Comparison of ENCODE assay signal across 2 cellular contexts in the genomic region with DNA sequence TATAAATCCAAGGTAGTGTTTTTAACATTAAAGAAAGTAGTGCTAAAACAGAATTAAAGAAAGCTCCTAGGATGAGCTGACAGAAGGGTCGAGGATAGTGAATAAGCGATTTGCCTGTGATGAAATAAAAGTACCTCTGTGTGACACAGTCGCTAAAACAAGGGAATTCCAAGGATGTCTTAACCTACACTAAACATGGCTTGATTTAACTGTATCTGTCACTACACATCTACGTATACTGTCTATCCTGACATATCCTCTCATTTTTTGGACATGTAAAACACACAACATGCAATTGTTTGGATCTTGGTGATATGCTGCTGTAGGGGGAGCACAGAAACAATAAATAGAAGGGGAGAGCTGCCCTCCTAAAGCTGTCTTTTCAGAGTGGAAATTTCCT.
TF ChIP-seq lines count a peak whose summit lies in the region.

No MANE protein-coding gene starts in this region.

TF ChIP-seq in SK-N-SH, 30 proteins besides CTCF, POLR2A, EP300 and RAD21 (continued from another document):
- TF ChIP-seq RXRA (IDR thresholded peaks at IDR 0.05; ENCODE audit: borderline replicate concordance, low read depth): no peak
- TF ChIP-seq, protein P1, sequence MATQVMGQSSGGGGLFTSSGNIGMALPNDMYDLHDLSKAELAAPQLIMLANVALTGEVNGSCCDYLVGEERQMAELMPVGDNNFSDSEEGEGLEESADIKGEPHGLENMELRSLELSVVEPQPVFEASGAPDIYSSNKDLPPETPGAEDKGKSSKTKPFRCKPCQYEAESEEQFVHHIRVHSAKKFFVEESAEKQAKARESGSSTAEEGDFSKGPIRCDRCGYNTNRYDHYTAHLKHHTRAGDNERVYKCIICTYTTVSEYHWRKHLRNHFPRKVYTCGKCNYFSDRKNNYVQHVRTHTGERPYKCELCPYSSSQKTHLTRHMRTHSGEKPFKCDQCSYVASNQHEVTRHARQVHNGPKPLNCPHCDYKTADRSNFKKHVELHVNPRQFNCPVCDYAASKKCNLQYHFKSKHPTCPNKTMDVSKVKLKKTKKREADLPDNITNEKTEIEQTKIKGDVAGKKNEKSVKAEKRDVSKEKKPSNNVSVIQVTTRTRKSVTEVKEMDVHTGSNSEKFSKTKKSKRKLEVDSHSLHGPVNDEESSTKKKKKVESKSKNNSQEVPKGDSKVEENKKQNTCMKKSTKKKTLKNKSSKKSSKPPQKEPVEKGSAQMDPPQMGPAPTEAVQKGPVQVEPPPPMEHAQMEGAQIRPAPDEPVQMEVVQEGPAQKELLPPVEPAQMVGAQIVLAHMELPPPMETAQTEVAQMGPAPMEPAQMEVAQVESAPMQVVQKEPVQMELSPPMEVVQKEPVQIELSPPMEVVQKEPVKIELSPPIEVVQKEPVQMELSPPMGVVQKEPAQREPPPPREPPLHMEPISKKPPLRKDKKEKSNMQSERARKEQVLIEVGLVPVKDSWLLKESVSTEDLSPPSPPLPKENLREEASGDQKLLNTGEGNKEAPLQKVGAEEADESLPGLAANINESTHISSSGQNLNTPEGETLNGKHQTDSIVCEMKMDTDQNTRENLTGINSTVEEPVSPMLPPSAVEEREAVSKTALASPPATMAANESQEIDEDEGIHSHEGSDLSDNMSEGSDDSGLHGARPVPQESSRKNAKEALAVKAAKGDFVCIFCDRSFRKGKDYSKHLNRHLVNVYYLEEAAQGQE (IDR thresholded peaks at IDR 0.05; ENCODE audit: low read depth, low read length): no peak
- TF ChIP-seq, protein P2, sequence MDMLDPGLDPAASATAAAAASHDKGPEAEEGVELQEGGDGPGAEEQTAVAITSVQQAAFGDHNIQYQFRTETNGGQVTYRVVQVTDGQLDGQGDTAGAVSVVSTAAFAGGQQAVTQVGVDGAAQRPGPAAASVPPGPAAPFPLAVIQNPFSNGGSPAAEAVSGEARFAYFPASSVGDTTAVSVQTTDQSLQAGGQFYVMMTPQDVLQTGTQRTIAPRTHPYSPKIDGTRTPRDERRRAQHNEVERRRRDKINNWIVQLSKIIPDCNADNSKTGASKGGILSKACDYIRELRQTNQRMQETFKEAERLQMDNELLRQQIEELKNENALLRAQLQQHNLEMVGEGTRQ (IDR thresholded peaks at IDR 0.05; ENCODE audit: borderline replicate concordance, low read depth, low read length): no peak
- TF ChIP-seq, protein P3, sequence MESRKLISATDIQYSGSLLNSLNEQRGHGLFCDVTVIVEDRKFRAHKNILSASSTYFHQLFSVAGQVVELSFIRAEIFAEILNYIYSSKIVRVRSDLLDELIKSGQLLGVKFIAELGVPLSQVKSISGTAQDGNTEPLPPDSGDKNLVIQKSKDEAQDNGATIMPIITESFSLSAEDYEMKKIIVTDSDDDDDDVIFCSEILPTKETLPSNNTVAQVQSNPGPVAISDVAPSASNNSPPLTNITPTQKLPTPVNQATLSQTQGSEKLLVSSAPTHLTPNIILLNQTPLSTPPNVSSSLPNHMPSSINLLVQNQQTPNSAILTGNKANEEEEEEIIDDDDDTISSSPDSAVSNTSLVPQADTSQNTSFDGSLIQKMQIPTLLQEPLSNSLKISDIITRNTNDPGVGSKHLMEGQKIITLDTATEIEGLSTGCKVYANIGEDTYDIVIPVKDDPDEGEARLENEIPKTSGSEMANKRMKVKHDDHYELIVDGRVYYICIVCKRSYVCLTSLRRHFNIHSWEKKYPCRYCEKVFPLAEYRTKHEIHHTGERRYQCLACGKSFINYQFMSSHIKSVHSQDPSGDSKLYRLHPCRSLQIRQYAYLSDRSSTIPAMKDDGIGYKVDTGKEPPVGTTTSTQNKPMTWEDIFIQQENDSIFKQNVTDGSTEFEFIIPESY (IDR thresholded peaks at IDR 0.05; ENCODE audit: borderline replicate concordance, low read depth): no peak
- no peak for TF ChIP-seq EZH2phosphoT487 (IDR thresholded peaks at IDR 0.05; ENCODE audit: borderline replicate concordance, low read depth)
- no peak for TF ChIP-seq FOXJ3 (CRISPR knock-in tag; IDR thresholded peaks at IDR 0.05)
- TF ChIP-seq TEAD4 (IDR thresholded peaks at IDR 0.05; ENCODE audit: borderline replicate concordance, insufficient read depth): no peak
- TF ChIP-seq POLR2AphosphoS5 (IDR thresholded peaks at IDR 0.05; ENCODE audit: low read depth, low read length): no peak
- no peak for TF ChIP-seq NRF1 (IDR thresholded peaks at IDR 0.05; ENCODE audit: low read depth, low read length)
- TF ChIP-seq GABPA (IDR thresholded peaks at IDR 0.05; ENCODE audit: low read depth): no peak

TF ChIP-seq in SK-N-SH treated with all-trans-retinoic acid at 6 μM for 48 hours, 23 proteins besides CTCF, POLR2A, EP300 and RAD21:
- TF ChIP-seq BACH2 (CRISPR knock-in tag; IDR thresholded peaks at IDR 0.05; ENCODE audit: borderline replicate concordance) (no peak), ZFP30 (CRISPR knock-in tag; IDR thresholded peaks at IDR 0.05) (no peak), PPARA (CRISPR knock-in tag; IDR thresholded peaks at IDR 0.05; ENCODE audit: borderline replicate concordance) (no peak), ZC3H10 (CRISPR knock-in tag; IDR thresholded peaks at IDR 0.05) (no peak), ESRRG (CRISPR knock-in tag; IDR thresholded peaks at IDR 0.05) (no peak)
- TF ChIP-seq, protein P4, sequence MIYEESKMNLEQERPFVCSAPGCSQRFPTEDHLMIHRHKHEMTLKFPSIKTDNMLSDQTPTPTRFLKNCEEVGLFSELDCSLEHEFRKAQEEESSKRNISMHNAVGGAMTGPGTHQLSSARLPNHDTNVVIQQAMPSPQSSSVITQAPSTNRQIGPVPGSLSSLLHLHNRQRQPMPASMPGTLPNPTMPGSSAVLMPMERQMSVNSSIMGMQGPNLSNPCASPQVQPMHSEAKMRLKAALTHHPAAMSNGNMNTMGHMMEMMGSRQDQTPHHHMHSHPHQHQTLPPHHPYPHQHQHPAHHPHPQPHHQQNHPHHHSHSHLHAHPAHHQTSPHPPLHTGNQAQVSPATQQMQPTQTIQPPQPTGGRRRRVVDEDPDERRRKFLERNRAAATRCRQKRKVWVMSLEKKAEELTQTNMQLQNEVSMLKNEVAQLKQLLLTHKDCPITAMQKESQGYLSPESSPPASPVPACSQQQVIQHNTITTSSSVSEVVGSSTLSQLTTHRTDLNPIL (CRISPR knock-in tag; IDR thresholded peaks at IDR 0.05; ENCODE audit: low read depth): no peak
- TF ChIP-seq, protein P5, sequence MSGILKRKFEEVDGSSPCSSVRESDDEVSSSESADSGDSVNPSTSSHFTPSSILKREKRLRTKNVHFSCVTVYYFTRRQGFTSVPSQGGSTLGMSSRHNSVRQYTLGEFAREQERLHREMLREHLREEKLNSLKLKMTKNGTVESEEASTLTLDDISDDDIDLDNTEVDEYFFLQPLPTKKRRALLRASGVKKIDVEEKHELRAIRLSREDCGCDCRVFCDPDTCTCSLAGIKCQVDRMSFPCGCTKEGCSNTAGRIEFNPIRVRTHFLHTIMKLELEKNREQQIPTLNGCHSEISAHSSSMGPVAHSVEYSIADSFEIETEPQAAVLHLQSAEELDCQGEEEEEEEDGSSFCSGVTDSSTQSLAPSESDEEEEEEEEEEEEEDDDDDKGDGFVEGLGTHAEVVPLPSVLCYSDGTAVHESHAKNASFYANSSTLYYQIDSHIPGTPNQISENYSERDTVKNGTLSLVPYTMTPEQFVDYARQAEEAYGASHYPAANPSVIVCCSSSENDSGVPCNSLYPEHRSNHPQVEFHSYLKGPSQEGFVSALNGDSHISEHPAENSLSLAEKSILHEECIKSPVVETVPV (CRISPR knock-in tag; IDR thresholded peaks at IDR 0.05): no peak
